28 cellular contexts compared by ENCODE assay signal in genomic region chr15:26890451-26890850, GRCh38. TPM values are rescaled to one million over a fixed set of nuclear protein-coding genes. Genes with fewer than 3 reads are reported as not detected.
"Had no signal": no experiment of that assay in that cellular context is flagged by ENCODE, and none has a peak within 500 bp of the region (broad histone marks: within the 10 kb centered on the region; RNA-seq: fewer than 3 reads in every experiment).

No MANE protein-coding gene starts in this region.

- ATAC-seq: gastrocnemius medialis, heart right ventricle, left cardiac atrium, left lung, left ventricle myocardium superior, lower lobe of right lung, mucosa of descending colon had no signal

- H3K27ac Mint-ChIP-seq: immature natural killer cell, mesothelial cell of epicardium had no signal

- H3K36me3 ChIP-seq: esophagus squamous epithelium, gastrocnemius medialis, heart right ventricle, left lung, lower lobe of right lung had no signal

- H3K9me3 ChIP-seq: esophagus squamous epithelium, gastrocnemius medialis, heart right ventricle, left lung, lower lobe of right lung, mucosa of descending colon had no signal

- H3K4me3 ChIP-seq: coronary artery, esophagus squamous epithelium, gastrocnemius medialis, heart right ventricle, left lung, lower lobe of right lung, mucosa of descending colon had no signal

- H3K36me3 Mint-ChIP-seq: immature natural killer cell, mesothelial cell of epicardium had no signal

- DNase-seq: dermis blood vessel endothelial cell; dorsolateral prefrontal cortex; effector CD4-positive, alpha-beta T cell; effector memory CD4-positive, alpha-beta T cell; esophagus squamous epithelium; foreskin fibroblast; foreskin melanocyte; gastrocnemius medialis; glutamatergic neuron; head of caudate nucleus; heart right ventricle; hippocampal formation; immature natural killer cell; left cardiac atrium; left lung; left ventricle myocardium superior; lower lobe of right lung; mesenchymal stem cell; mucosa of descending colon; naive B cell had no signal

- H3K27ac ChIP-seq: coronary artery, dorsolateral prefrontal cortex, esophagus squamous epithelium, gastrocnemius medialis, heart right ventricle, left lung, lower lobe of right lung had no signal

- H3K4me1 ChIP-seq: gastrocnemius medialis had no signal

- H3K4me1 Mint-ChIP-seq: immature natural killer cell, mesothelial cell of epicardium had no signal

- H3K4me3 Mint-ChIP-seq: immature natural killer cell, mesothelial cell of epicardium, naive B cell had no signal

- H3K9me3 Mint-ChIP-seq: mesothelial cell of epicardium had no signal

RNA-seq across cellular contexts. Expression of gene GABRA5, which starts 23.6 kb away (rescaled TPM):
- total RNA-seq: dermis blood vessel endothelial cell, endothelial cell of umbilical vein, gastrocnemius medialis, glomerular endothelial cell, left lung, left ventricle myocardium superior, lower leg skin, lower lobe of right lung, lung microvascular endothelial cell, mesenteric fat pad, mucosa of descending colon, myocyte had no signal
- polyA plus RNA-seq: endothelial cell of umbilical vein, heart right ventricle, immature natural killer cell had no signal
